9 cellular contexts compared by ENCODE assay signal in genomic region chr19:38655148-38655824, GRCh38. TPM values are rescaled to one million over a fixed set of nuclear protein-coding genes. Genes with fewer than 3 reads are reported as not detected.
A peak's percentile ranks its signal among the peaks of the same experiment; 100 is the strongest.
DNase-seq lines count a peak whose midpoint lies in the region; ATAC-seq and TF ChIP-seq lines count a peak whose summit lies in the region.
"Had no signal": no experiment of that assay in that cellular context is flagged by ENCODE, and none has a peak within 500 bp of the region (broad histone marks: within the 10 kb centered on the region; RNA-seq: fewer than 3 reads in every experiment).

No MANE protein-coding gene starts in this region.

- H3T11ph ChIP-seq in H9 (ENCODE audit: low read length), result no peak overlapping the region

- H2AFZ ChIP-seq in H9 (ENCODE audit: low read length) (no peak overlapping the region), fibroblast of lung (ENCODE audit: low read length) (no peak overlapping the region)

- no peak overlapping the region for H3K56ac ChIP-seq in H9 (ENCODE audit: insufficient read length, low read depth, low read length)

- H3K14ac ChIP-seq in H9 (ENCODE audit: insufficient read depth, low read length), result no peak overlapping the region

- H4K91ac ChIP-seq in H9 (ENCODE audit: insufficient read length, low read depth, low read length), result no peak overlapping the region

- H3K4me1 ChIP-seq in H9 (ENCODE audit: insufficient read depth, low read length), result peaks cover 31% of the 10 kb centered on the region
- peaks cover 58% of the 10 kb centered on the region for H3K4me1 ChIP-seq in fibroblast of lung (ENCODE audit: control insufficient read depth, extremely low read depth, insufficient read depth, low read length)

- H3K9me3 Mint-ChIP-seq in H9, result peaks cover 0 to 2% of the 10 kb centered on the region in 2 experiments; a peak in 1 of 5 replicates
- H3K9me3 Mint-ChIP-seq in T-helper 2 cell treated with Interferon-gamma antibody and Interleukin-4, amounts not matched to agents 5 μg/mL and 100 μg/mL, for 36 hours, result no peaks in the 10 kb centered on the region

- H3K27me3 Mint-ChIP-seq in H9 (ENCODE audit: low read depth), result no peaks in the 10 kb centered on the region
- no peaks in the 10 kb centered on the region for H3K27me3 Mint-ChIP-seq in T-helper 2 cell treated with Interferon-gamma antibody and Interleukin-4, amounts not matched to agents 5 μg/mL and 100 μg/mL, for 36 hours (ENCODE audit: low read depth)

- H3K23ac ChIP-seq in H9 (ENCODE audit: insufficient read length, low read depth, low read length), result no peak overlapping the region

- no peak for TF ChIP-seq CTCF in H9 (conservative IDR thresholded peaks at IDR 0.05)
- no peak for TF ChIP-seq CTCF in fibroblast of lung (conservative IDR thresholded peaks at IDR 0.05 in 1 of 2, IDR thresholded peaks at IDR 0.05 in 1 of 2; ENCODE audit: low read depth in 1 of 2, low read length in 2 of 2)

- H3K9me3 ChIP-seq in H9 (ENCODE audit: control insufficient read depth, low read depth, low read length), result no peaks in the 10 kb centered on the region
- no peaks in the 10 kb centered on the region for H3K9me3 ChIP-seq in fibroblast of lung (ENCODE audit: control insufficient read depth, insufficient read depth, low read depth, low read length)

- H4K5ac ChIP-seq in H9 (ENCODE audit: insufficient read length, low read depth, low read length), result no peak overlapping the region

- peaks cover 3% of the 10 kb centered on the region for H3K23me2 ChIP-seq in H9 (ENCODE audit: insufficient read length, low read depth, low read length, poor library complexity, severe bottlenecking)

- no peak overlapping the region for H3K9ac ChIP-seq in H9 (ENCODE audit: extremely low read depth, insufficient read length, low read length)
- H3K9ac ChIP-seq in fibroblast of lung (ENCODE audit: insufficient read depth, low read length), result no peak overlapping the region

- no peaks in the 10 kb centered on the region for H3K27me3 ChIP-seq in H9 (ENCODE audit: insufficient read depth, low read length)
- no peaks in the 10 kb centered on the region for H3K27me3 ChIP-seq in fibroblast of lung (ENCODE audit: control insufficient read depth, insufficient read depth, low read length)

- H2BK120ac ChIP-seq in H9 (ENCODE audit: low read depth, low read length, poor library complexity, severe bottlenecking), result no peak overlapping the region

- H4K20me1 ChIP-seq in H9 (ENCODE audit: control insufficient read depth, insufficient read depth, insufficient read length), result no peaks in the 10 kb centered on the region
- H4K20me1 ChIP-seq in fibroblast of lung (ENCODE audit: control insufficient read depth, extremely low read depth, insufficient read depth, low read length), result no peaks in the 10 kb centered on the region

- peak overlapping the region in 1 of 2 experiments; percentile 65; a peak in 3 of 5 replicates for H3K4me3 Mint-ChIP-seq in H9
- peak overlapping the region; percentile 74 for H3K4me3 Mint-ChIP-seq in T-helper 2 cell treated with Interferon-gamma antibody and Interleukin-4, amounts not matched to agents 5 μg/mL and 100 μg/mL, for 36 hours

- peaks cover 75% of the 10 kb centered on the region for H3K79me2 ChIP-seq in H9 (ENCODE audit: insufficient read depth, low read length)
- H3K79me2 ChIP-seq in fibroblast of lung (ENCODE audit: control insufficient read depth, insufficient read depth, low read length), result peaks cover 83% of the 10 kb centered on the region

- H2AK5ac ChIP-seq in H9 (ENCODE audit: insufficient read length, low read length), result no peak overlapping the region

- H3K18ac ChIP-seq in H9 (ENCODE audit: insufficient read length, low read depth, low read length), result no peak overlapping the region

- no CpG with 5 or more reads among the region's 5 CpGs for WGBS in H9 (ENCODE audit: extremely low coverage, insufficient read length, low lambda C conversion rate)

- DNase-seq in H9 (no peak), fibroblast of lung (ENCODE audit: low read depth in 2 of 2) (peak in 1 of 2 donors; percentile 66), NCI-H2227 treated with DMSO at 0.1 percent for 48 hours (lab: John Stamatoyannopoulos, UW) (no peak), DMS53 treated with DMSO at 0.1 percent for 48 hours (lab: John Stamatoyannopoulos, UW; ENCODE audit: unreplicated experiment) (no peak)
- DNase-seq in T-helper 2 cell treated with Interferon-gamma antibody and Interleukin-4, amounts not matched to agents 5 μg/mL and 100 μg/mL, for 36 hours (ENCODE audit: low spot score), result peak; percentile 59
- DNase-seq in stimulated activated CD4-positive, alpha-beta T cell treated with anti-CD3 and anti-CD28 coated beads, Interleukin-4, amount 100 ng/mL, for 24 hours, result peak; percentile 58

- H3K79me1 ChIP-seq in H9 (ENCODE audit: insufficient read depth, low read depth, low read length, poor library complexity, severe bottlenecking), result peaks cover 4% of the 10 kb centered on the region

- no peak overlapping the region for H3K4me3 ChIP-seq in fibroblast of lung (replicated peaks in 1 of 4; ENCODE audit: control extremely low read depth in 1 of 4, insufficient read depth in 1 of 4, low read depth in 3 of 4, low read length in 4 of 4)

- peaks cover 12 to 29% (median 23%) of the 10 kb centered on the region in 3 experiments; a peak in 6 of 7 replicates for H3K36me3 Mint-ChIP-seq in H9 (ENCODE audit: insufficient read depth in 1 of 3, low read depth in 3 of 3)
- peaks cover 40% of the 10 kb centered on the region for H3K36me3 Mint-ChIP-seq in T-helper 2 cell treated with Interferon-gamma antibody and Interleukin-4, amounts not matched to agents 5 μg/mL and 100 μg/mL, for 36 hours (ENCODE audit: low read depth)

- H3K4ac ChIP-seq in H9 (ENCODE audit: low read depth, low read length), result no peak overlapping the region

- H4K8ac ChIP-seq in H9 (replicated peaks; ENCODE audit: insufficient read length, low read depth, low read length), result no peak overlapping the region

- H2BK20ac ChIP-seq in H9 (ENCODE audit: low read depth, low read length, poor library complexity, severe bottlenecking), result no peak overlapping the region

- peak overlapping the region; percentile 37 to 88 (median 69); a peak in 4 of 7 replicates for H3K27ac Mint-ChIP-seq in H9
- peak overlapping the region; percentile 88 for H3K27ac Mint-ChIP-seq in T-helper 2 cell treated with Interferon-gamma antibody and Interleukin-4, amounts not matched to agents 5 μg/mL and 100 μg/mL, for 36 hours

- H3K27ac ChIP-seq in H9 (ENCODE audit: insufficient read length, low read depth, low read length) (no peak overlapping the region), fibroblast of lung (ENCODE audit: insufficient read depth, low read length) (peak overlapping the region; percentile 88)

- no peak overlapping the region for H2BK5ac ChIP-seq in H9 (ENCODE audit: insufficient read length, low read length)

- peaks cover 79 to 82% of the 10 kb centered on the region in 2 experiments for H3K4me1 Mint-ChIP-seq in H9
- H3K4me1 Mint-ChIP-seq in T-helper 2 cell treated with Interferon-gamma antibody and Interleukin-4, amounts not matched to agents 5 μg/mL and 100 μg/mL, for 36 hours (ENCODE audit: low read depth), result peaks cover 73% of the 10 kb centered on the region

- H3K4me2 ChIP-seq in H9 (ENCODE audit: insufficient read depth, insufficient read length, low read length) (no peak overlapping the region), fibroblast of lung (ENCODE audit: extremely low read depth, insufficient read depth, low read length) (peak overlapping the region; percentile 49)

- H2BK15ac ChIP-seq in H9 (ENCODE audit: low read depth, low read length), result no peak overlapping the region

- no peaks in the 10 kb centered on the region for H3K36me3 ChIP-seq in fibroblast of lung (ENCODE audit: control insufficient read depth, insufficient read depth, low read length)

- no peak for ATAC-seq in HG03521 (IDR thresholded peaks at IDR 0.05; ENCODE audit: unreplicated experiment)
- no peak for ATAC-seq in HG02938 (IDR thresholded peaks at IDR 0.05; ENCODE audit: unreplicated experiment)

- H2BK12ac ChIP-seq in H9 (ENCODE audit: insufficient read length, low read depth, low read length), result no peak overlapping the region

RNA-seq across cellular contexts. Expression of gene ACTN4, which starts 7.8 kb away (rescaled TPM):
- total RNA-seq in H9 (2021), result 369 and 386 TPM in 2 replicates
- 65.0 and 127 TPM in 2 replicates for total RNA-seq in fibroblast of lung
- 363 and 683 TPM in 2 replicates for polyA plus RNA-seq in fibroblast of lung
- 608 and 1,180 TPM in 2 replicates for polyA plus RNA-seq in fibroblast of lung (2012)
- 641 and 1,577 TPM in 2 replicates for polyA minus RNA-seq in fibroblast of lung (ENCODE audit: low replicate concordance)

RNA-seq across cellular contexts. Expression of gene EIF3K, which starts 36.3 kb away (rescaled TPM):
- 341 and 345 TPM in 2 replicates for total RNA-seq in H9 (2021)
- 198 and 334 TPM in 2 replicates for total RNA-seq in fibroblast of lung
- 171 and 280 TPM in 2 replicates for polyA plus RNA-seq in fibroblast of lung
- polyA plus RNA-seq in fibroblast of lung (2012), result 288 and 298 TPM in 2 replicates
- 519 and 653 TPM in 2 replicates for polyA minus RNA-seq in fibroblast of lung (ENCODE audit: low replicate concordance)

RNA-seq across cellular contexts. Expression of gene MAP4K1, which starts 37.5 kb away (rescaled TPM):
- total RNA-seq in H9 (2021) (25.7 and 31.1 TPM in 2 replicates), fibroblast of lung (under 0.01 and 0.17 TPM in 2 replicates)
- 0.09 and 0.12 TPM in 2 replicates for polyA plus RNA-seq in fibroblast of lung
- 0.27 TPM in 1 of 2 replicates, not detected in the other for polyA plus RNA-seq in fibroblast of lung (2012)
- not detected in 2 replicates for polyA minus RNA-seq in fibroblast of lung (ENCODE audit: low replicate concordance)
- total RNA-seq: glomerular endothelial cell had no signal

Comparison
In these comparisons a context has a peak if more than half of its experiments do, and no peak if none do; other contexts are left out.
1. DNase-seq: peak in T-helper 2 cell treated with Interferon-gamma antibody and Interleukin-4, amounts not matched to agents 5 μg/mL and 100 μg/mL, for 36 hours (single experiment) and stimulated activated CD4-positive, alpha-beta T cell treated with anti-CD3 and anti-CD28 coated beads, Interleukin-4, amount 100 ng/mL, for 24 hours (single experiment); none in H9 (single experiment), NCI-H2227 treated with DMSO at 0.1 percent for 48 hours (single experiment) and DMS53 treated with DMSO at 0.1 percent for 48 hours (single experiment).
2. RNA of gene MAP4K1, which starts 37.5 kb away (total RNA-seq): 25.7 to 31.1 TPM in H9; under 0.01 to 0.17 TPM in fibroblast of lung; every median in the first group is over 10 times any median in the second.